ENCODE assay signal across 8 cellular contexts in the genomic region with DNA sequence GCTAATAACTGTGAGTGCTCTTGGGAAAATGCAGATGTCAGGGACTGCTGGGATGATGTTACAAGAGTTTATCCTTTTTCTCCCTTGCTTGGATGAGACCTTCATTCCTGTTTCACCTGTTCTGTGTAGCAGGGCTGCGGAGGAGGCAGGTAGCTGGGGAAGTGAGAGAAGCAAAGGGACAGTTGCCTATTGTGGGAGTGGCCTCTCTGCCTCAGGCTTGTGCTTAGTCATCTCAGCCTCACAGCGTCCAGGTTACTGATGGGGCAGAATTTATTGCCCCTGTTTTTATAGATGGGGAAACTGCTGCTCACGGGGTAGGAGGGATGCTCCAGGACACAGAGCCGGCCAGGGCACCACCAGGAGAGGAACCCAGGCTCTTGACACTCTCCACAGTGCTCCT. TPM values are rescaled to one million over a fixed set of nuclear protein-coding genes. Genes with fewer than 3 reads are reported as not detected.
DNase-seq lines count a peak whose midpoint lies in the region; ATAC-seq and TF ChIP-seq lines count a peak whose summit lies in the region.

No MANE protein-coding gene starts in this region.

- TF ChIP-seq CTCF in left lung (IDR thresholded peaks at IDR 0.05) (no peak), vagina (IDR thresholded peaks at IDR 0.05) (no peak)

- intact Hi-C loops in left lung (cut with DNase I) (no loop called here), vagina (cut with DNase I) (no loop called here)

- H3K4me1 ChIP-seq in left lung (peaks cover 4 to 42% of the 10 kb centered on the region in 2 donors), vagina (peaks cover 28% of the 10 kb centered on the region)

- DNase-seq in DMS53 (lab: John Stamatoyannopoulos, UW): peak; percentile 80
- DNase-seq in HT1080 (ENCODE audit: low read depth): peak; percentile 46
- DNase-seq in amniotic epithelial cell (ENCODE audit: low read depth): peak; percentile 37
- DNase-seq in left lung: peak in 1 of 2 donors; percentile 54
- DNase-seq in vagina (ENCODE audit: extremely low spot score in 2 of 2): no peak
- DNase-seq in SKM-1 treated with dmso at 0.1 percent for 144 hours (lab: John Stamatoyannopoulos, UW; ENCODE audit: unreplicated experiment): no peak
- DNase-seq in SHP77 treated with DMSO at 0.1 percent for 48 hours (lab: John Stamatoyannopoulos, UW): no peak

- H3K9me3 ChIP-seq in left lung: no peaks in the 10 kb centered on the region
- no peaks in the 10 kb centered on the region for H3K9me3 ChIP-seq in vagina

- peak overlapping the region in 1 of 2 donors; percentile 97 for H3K4me3 ChIP-seq in left lung
- H3K4me3 ChIP-seq in vagina: peak overlapping the region in 1 of 2 donors; percentile 97

- TF ChIP-seq POLR2A in vagina (IDR thresholded peaks at IDR 0.05): no peak

- no peaks in the 10 kb centered on the region for H3K27me3 ChIP-seq in left lung
- no peaks in the 10 kb centered on the region for H3K27me3 ChIP-seq in vagina

- ATAC-seq in left lung: peak; percentile 40
- ATAC-seq in HG03432 (IDR thresholded peaks at IDR 0.05; ENCODE audit: unreplicated experiment): no peak

- no peaks in the 10 kb centered on the region for H3K36me3 ChIP-seq in left lung
- no peaks in the 10 kb centered on the region for H3K36me3 ChIP-seq in vagina

- peak overlapping the region; percentile 97 to 98 for H3K27ac ChIP-seq in left lung
- peak overlapping the region; percentile 100 for H3K27ac ChIP-seq in vagina

RNA-seq across cellular contexts. Expression of a gene that starts 1.7 kb away (rescaled TPM):
- total RNA-seq in HT1080 (2014; rRNA removed; shearing (Covaris generic)): 41.6 and 42.6 TPM in 2 replicates
- 19.5 and 21.9 TPM in 2 replicates for polyA plus RNA-seq in HT1080 (2015; cell fraction: cytosol; rRNA removed)
- polyA plus RNA-seq in HT1080 (2015; cell fraction: nucleus; rRNA removed): 19.6 and 22.3 TPM in 2 replicates
- total RNA-seq in left lung: 10 to 100 TPM; 65.9 to 66.7 TPM
- 39.8 TPM for total RNA-seq in vagina

RNA-seq across cellular contexts. Expression of a gene that starts 43.2 kb away (rescaled TPM):
- total RNA-seq in HT1080 (2014; rRNA removed; shearing (Covaris generic)): not detected in 2 replicates
- not detected in 2 replicates for polyA plus RNA-seq in HT1080 (2015; cell fraction: cytosol; rRNA removed)
- polyA plus RNA-seq in HT1080 (2015; cell fraction: nucleus; rRNA removed): not detected in 2 replicates
- not detected for total RNA-seq in left lung
- not detected for total RNA-seq in vagina

RNA-seq across cellular contexts. Expression of a gene that starts 53.7 kb away (rescaled TPM):
- 91.6 and 95.7 TPM in 2 replicates for total RNA-seq in HT1080 (2014; rRNA removed; shearing (Covaris generic))
- 67.3 and 69.3 TPM in 2 replicates for polyA plus RNA-seq in HT1080 (2015; cell fraction: cytosol; rRNA removed)
- 51.6 and 55.5 TPM in 2 replicates for polyA plus RNA-seq in HT1080 (2015; cell fraction: nucleus; rRNA removed)
- 10 to 100 TPM; 32.9 to 35.6 TPM for total RNA-seq in left lung
- 38.3 TPM for total RNA-seq in vagina

Comparison
In these comparisons a context has a peak if more than half of its experiments do, and no peak if none do; other contexts are left out.
1. DNase-seq: peak in DMS53 (single experiment), HT1080 (single experiment) and amniotic epithelial cell (single experiment); none in vagina (0 of 2), SKM-1 treated with dmso at 0.1 percent for 144 hours (single experiment) and SHP77 treated with DMSO at 0.1 percent for 48 hours (single experiment).